ENCODE assay signal across 13 cellular contexts in genomic region chr17:48592097-48592496, GRCh38. TPM values are rescaled to one million over a fixed set of nuclear protein-coding genes. Genes with fewer than 3 reads are reported as not detected.
A peak's percentile ranks its signal among the peaks of the same experiment; 100 is the strongest.
DNase-seq lines count a peak whose midpoint lies in the region; ATAC-seq and TF ChIP-seq lines count a peak whose summit lies in the region.
"Had no signal": no experiment of that assay in that cellular context is flagged by ENCODE, and none has a peak within 500 bp of the region (broad histone marks: within the 10 kb centered on the region; RNA-seq: fewer than 3 reads in every experiment).

No MANE protein-coding gene starts in this region.

- peaks cover 12 to 35% of the 10 kb centered on the region in 2 donors for H3K4me1 ChIP-seq in left lung
- peaks cover 10 to 65% (median 52%) of the 10 kb centered on the region in 5 donors for H3K4me1 ChIP-seq in subcutaneous abdominal adipose tissue (ENCODE audit: control insufficient read depth in 5 of 5, insufficient read depth in 5 of 5, low read length in 5 of 5)

- H3K36me3 Mint-ChIP-seq in activated naive CD4-positive, alpha-beta T cell treated with anti-CD3 and anti-CD28 coated beads for 36 hours (ENCODE audit: low read depth): no peaks in the 10 kb centered on the region
- peaks cover 0 to 4% of the 10 kb centered on the region in 2 donors for H3K36me3 Mint-ChIP-seq in activated naive CD4-positive, alpha-beta T cell treated with anti-CD3 and anti-CD28 coated beads, Interleukin-2, amount 50 U/mL, for 72 hours
- no peaks in the 10 kb centered on the region; the same call in 1 of the 2 replicates for H3K36me3 Mint-ChIP-seq in HFFc6 (ENCODE audit: low read depth)

- H3K27ac ChIP-seq in left lung (peak overlapping the region; percentile 76 to 90), subcutaneous abdominal adipose tissue (ENCODE audit: low read depth, low read length) (no peak overlapping the region)
- H3K27ac ChIP-seq: RWPE1 had no signal

- peaks cover 91% of the 10 kb centered on the region for H3K27me3 Mint-ChIP-seq in activated naive CD4-positive, alpha-beta T cell treated with anti-CD3 and anti-CD28 coated beads for 36 hours (ENCODE audit: low read depth)
- peaks cover 92% of the 10 kb centered on the region for H3K27me3 Mint-ChIP-seq in HFFc6 (ENCODE audit: insufficient read depth)

- no peak overlapping the region for H3K27ac Mint-ChIP-seq in activated naive CD4-positive, alpha-beta T cell treated with anti-CD3 and anti-CD28 coated beads for 36 hours
- no peak overlapping the region for H3K27ac Mint-ChIP-seq in activated naive CD4-positive, alpha-beta T cell treated with anti-CD3 and anti-CD28 coated beads, Interleukin-2, amount 50 U/mL, for 72 hours
- H3K27ac Mint-ChIP-seq in HFFc6: no peak overlapping the region
- H3K27ac Mint-ChIP-seq: activated CD4-positive, alpha-beta memory T cell treated with anti-CD3 and anti-CD28 coated beads, Interleukin-2, amount 10 ng/mL, durations not matched to agents 7 days and 5 days had no signal

- no peak overlapping the region for H3K9ac ChIP-seq in subcutaneous abdominal adipose tissue (ENCODE audit: low read length in 5 of 5)

- intact Hi-C loops in activated naive CD4-positive, alpha-beta T cell treated with anti-CD3 and anti-CD28 coated beads for 36 hours (cut with micrococcal nuclease): loop anchor here (2.0 kb wide), 2 partner anchors 329 to 457 kb away; no protein-coding TSS in a partner anchor
- intact Hi-C loops in left lung (cut with DNase I): loop anchor here in 1 of 2 donors (5.0 to 10.0 kb wide), 2 partner anchors 100 to 247 kb away; no protein-coding TSS in a partner anchor

- peak overlapping the region; percentile 27 for H3K4me3 Mint-ChIP-seq in activated naive CD4-positive, alpha-beta T cell treated with anti-CD3 and anti-CD28 coated beads for 36 hours
- no peak overlapping the region for H3K4me3 Mint-ChIP-seq in HFFc6

- TF ChIP-seq CTCF in astrocyte of the cerebellum (IDR thresholded peaks at IDR 0.05; ENCODE audit: low read depth, low read length, missing control alignments) (no peak), left lung (IDR thresholded peaks at IDR 0.05) (no peak), HFFc6 (IDR thresholded peaks at IDR 0.05) (no peak)

- peak overlapping the region; percentile 60 for H3K4me3 ChIP-seq in astrocyte of the cerebellum (ENCODE audit: low read depth, low read length)
- peak overlapping the region; percentile 25 to 32 for H3K4me3 ChIP-seq in left lung
- peak overlapping the region; percentile 28 to 70 (median 60) for H3K4me3 ChIP-seq in subcutaneous abdominal adipose tissue (ENCODE audit: low read depth in 1 of 5, low read length in 5 of 5)

- peaks cover 24% of the 10 kb centered on the region for H3K4me1 Mint-ChIP-seq in activated naive CD4-positive, alpha-beta T cell treated with anti-CD3 and anti-CD28 coated beads for 36 hours (ENCODE audit: low read depth)
- peaks cover 34% of the 10 kb centered on the region for H3K4me1 Mint-ChIP-seq in HFFc6 (ENCODE audit: low read depth)

- no peak for DNase-seq in activated naive CD4-positive, alpha-beta T cell treated with anti-CD3 and anti-CD28 coated beads for 36 hours
- no peak for DNase-seq in activated naive CD4-positive, alpha-beta T cell treated with anti-CD3 and anti-CD28 coated beads, Interleukin-2, amount 50 U/mL, for 72 hours (ENCODE audit: low spot score in 2 of 2)
- DNase-seq in astrocyte of the cerebellum (ENCODE audit: low read depth): no peak
- no peak for DNase-seq in left lung
- no peak for DNase-seq in HFFc6
- no peak for DNase-seq in DMS114 treated with DMSO at 0.1 percent for 48 hours (lab: John Stamatoyannopoulos, UW; ENCODE audit: unreplicated experiment)
- DNase-seq: activated CD4-positive, alpha-beta memory T cell treated with anti-CD3 and anti-CD28 coated beads, Interleukin-2, amount 10 ng/mL, durations not matched to agents 7 days and 5 days; kidney glomerular epithelial cell; NCI-H524 had no signal

- H3K9me3 ChIP-seq in left lung (no peaks in the 10 kb centered on the region), subcutaneous abdominal adipose tissue (ENCODE audit: control insufficient read depth in 5 of 5, low read length in 5 of 5) (no peaks in the 10 kb centered on the region)

- no peaks in the 10 kb centered on the region for H3K36me3 ChIP-seq in left lung
- H3K36me3 ChIP-seq in subcutaneous abdominal adipose tissue (ENCODE audit: control insufficient read depth in 5 of 5, insufficient read depth in 5 of 5, low read length in 5 of 5): peaks cover 0 to 24% (median 10%) of the 10 kb centered on the region in 5 donors

- H3K27me3 ChIP-seq in left lung (peaks cover 59 to 100% of the 10 kb centered on the region in 2 donors), subcutaneous abdominal adipose tissue (ENCODE audit: control insufficient read depth in 5 of 5, insufficient read depth in 4 of 5, low read length in 5 of 5) (no peaks in the 10 kb centered on the region)

- no peak for ATAC-seq in activated naive CD4-positive, alpha-beta T cell treated with anti-CD3 and anti-CD28 coated beads, Interleukin-2, amount 50 U/mL, for 72 hours
- ATAC-seq in left lung (no peak), HG03565 (IDR thresholded peaks at IDR 0.05; ENCODE audit: unreplicated experiment) (no peak)

- in situ Hi-C loops in astrocyte of the cerebellum (cut with HindIII; ENCODE audit: low sequenced_read_pairs): loop anchor here (5.0 kb wide), 1 partner anchor 245 kb away; no protein-coding TSS in a partner anchor

- CTCF ChIA-PET in activated naive CD4-positive, alpha-beta T cell treated with anti-CD3 and anti-CD28 coated beads for 36 hours (lab: Charles Lee): interaction anchor here (1.0 to 3.8 kb wide), 12 partner anchors 15 to 449 kb away, joined by 3 to 40 read pairs (median 11); no protein-coding TSS in a partner anchor

- no peaks in the 10 kb centered on the region for H3K9me3 Mint-ChIP-seq in activated naive CD4-positive, alpha-beta T cell treated with anti-CD3 and anti-CD28 coated beads for 36 hours
- H3K9me3 Mint-ChIP-seq in activated naive CD4-positive, alpha-beta T cell treated with anti-CD3 and anti-CD28 coated beads, Interleukin-2, amount 50 U/mL, for 72 hours: no peaks in the 10 kb centered on the region
- H3K9me3 Mint-ChIP-seq in HFFc6: no peaks in the 10 kb centered on the region
- H3K9me3 Mint-ChIP-seq: activated CD4-positive, alpha-beta memory T cell treated with anti-CD3 and anti-CD28 coated beads, Interleukin-2, amount 10 ng/mL, durations not matched to agents 7 days and 5 days had no signal

RNA-seq across cellular contexts. Expression of gene HOXB5, which starts 1.5 kb away (rescaled TPM):
- total RNA-seq in activated naive CD4-positive, alpha-beta T cell treated with anti-CD3 and anti-CD28 coated beads for 36 hours: not detected
- total RNA-seq in activated naive CD4-positive, alpha-beta T cell treated with anti-CD3 and anti-CD28 coated beads, Interleukin-2, amount 50 U/mL, for 72 hours: not detected
- 1 to 10 TPM; 3.3 to 4.2 TPM for total RNA-seq in left lung
- not detected for total RNA-seq in HFFc6 (2021; fragmentation: NEBNext Ultra II Directional; extraction: Animal tissue kit (Norgen Biotek cat#: 25700))
- total RNA-seq: frontal cortex had no signal

RNA-seq across cellular contexts. Expression of gene HOXB3, which starts 2.1 kb away (rescaled TPM):
- total RNA-seq in activated naive CD4-positive, alpha-beta T cell treated with anti-CD3 and anti-CD28 coated beads for 36 hours: 1 to 10 TPM; 2.0 TPM
- total RNA-seq in activated naive CD4-positive, alpha-beta T cell treated with anti-CD3 and anti-CD28 coated beads, Interleukin-2, amount 50 U/mL, for 72 hours: 1 to 10 TPM; 1.6 to 3.1 TPM
- 10 to 100 TPM; 10.4 to 15.0 TPM for total RNA-seq in left lung
- total RNA-seq in HFFc6 (2021; fragmentation: NEBNext Ultra II Directional; extraction: Animal tissue kit (Norgen Biotek cat#: 25700)): not detected
- total RNA-seq: frontal cortex had no signal

RNA-seq across cellular contexts. Expression of gene HOXB6, which starts 12.7 kb away (rescaled TPM):
- not detected for total RNA-seq in activated naive CD4-positive, alpha-beta T cell treated with anti-CD3 and anti-CD28 coated beads for 36 hours
- under 1 TPM in 1 of 2 donors, not detected in 1; 0.16 TPM for total RNA-seq in activated naive CD4-positive, alpha-beta T cell treated with anti-CD3 and anti-CD28 coated beads, Interleukin-2, amount 50 U/mL, for 72 hours
- total RNA-seq in left lung: 1 to 10 TPM; 5.1 to 6.7 TPM
- total RNA-seq in HFFc6 (2021; fragmentation: NEBNext Ultra II Directional; extraction: Animal tissue kit (Norgen Biotek cat#: 25700)): not detected
- total RNA-seq: frontal cortex had no signal

RNA-seq across cellular contexts. Expression of gene HOXB4, which starts 13.9 kb away (rescaled TPM):
- 1 to 10 TPM; 2.3 to 2.5 TPM for total RNA-seq in activated naive CD4-positive, alpha-beta T cell treated with anti-CD3 and anti-CD28 coated beads for 36 hours
- 1 to 10 TPM in 1 of 2 donors, under 1 TPM in 1; 0.89 to 3.0 TPM for total RNA-seq in activated naive CD4-positive, alpha-beta T cell treated with anti-CD3 and anti-CD28 coated beads, Interleukin-2, amount 50 U/mL, for 72 hours
- total RNA-seq in left lung: 1 to 10 TPM; 4.5 to 4.8 TPM
- total RNA-seq in HFFc6 (2021; fragmentation: NEBNext Ultra II Directional; extraction: Animal tissue kit (Norgen Biotek cat#: 25700)): not detected
- total RNA-seq: frontal cortex had no signal

RNA-seq across cellular contexts. Expression of gene HOXB7, which starts 18.7 kb away (rescaled TPM):
- under 1 TPM in 1 of 2 experiments, not detected in 1; 0.29 TPM for total RNA-seq in activated naive CD4-positive, alpha-beta T cell treated with anti-CD3 and anti-CD28 coated beads for 36 hours
- total RNA-seq in activated naive CD4-positive, alpha-beta T cell treated with anti-CD3 and anti-CD28 coated beads, Interleukin-2, amount 50 U/mL, for 72 hours: 1 to 10 TPM in 1 of 2 donors, not detected in 1; 1.1 TPM
- total RNA-seq in left lung: 1 to 10 TPM; 2.4 to 3.0 TPM
- not detected for total RNA-seq in HFFc6 (2021; fragmentation: NEBNext Ultra II Directional; extraction: Animal tissue kit (Norgen Biotek cat#: 25700))
- total RNA-seq: frontal cortex had no signal

Comparison
In these comparisons a context has a peak if more than half of its experiments do, and no peak if none do; other contexts are left out.
1. RNA of gene HOXB5, which starts 1.5 kb away (total RNA-seq): 3.3 to 4.2 TPM in left lung; not detected in activated naive CD4-positive, alpha-beta T cell treated with anti-CD3 and anti-CD28 coated beads, Interleukin-2, amount 50 U/mL, for 72 hours, not detected in activated naive CD4-positive, alpha-beta T cell treated with anti-CD3 and anti-CD28 coated beads for 36 hours and not detected in HFFc6; every median in the first group is over 4 times any median in the second.
2. RNA of gene HOXB6, which starts 12.7 kb away (total RNA-seq): 5.1 to 6.7 TPM in left lung; 0.16 TPM in activated naive CD4-positive, alpha-beta T cell treated with anti-CD3 and anti-CD28 coated beads, Interleukin-2, amount 50 U/mL, for 72 hours, not detected in activated naive CD4-positive, alpha-beta T cell treated with anti-CD3 and anti-CD28 coated beads for 36 hours and not detected in HFFc6; every median in the first group is over 4 times any median in the second.
3. Peak in every context shown above with its lines, with median percentiles within 50 percentile points of each other: H3K4me3 ChIP-seq.